ENCODE assay signal across 8 cellular contexts in the genomic region with DNA sequence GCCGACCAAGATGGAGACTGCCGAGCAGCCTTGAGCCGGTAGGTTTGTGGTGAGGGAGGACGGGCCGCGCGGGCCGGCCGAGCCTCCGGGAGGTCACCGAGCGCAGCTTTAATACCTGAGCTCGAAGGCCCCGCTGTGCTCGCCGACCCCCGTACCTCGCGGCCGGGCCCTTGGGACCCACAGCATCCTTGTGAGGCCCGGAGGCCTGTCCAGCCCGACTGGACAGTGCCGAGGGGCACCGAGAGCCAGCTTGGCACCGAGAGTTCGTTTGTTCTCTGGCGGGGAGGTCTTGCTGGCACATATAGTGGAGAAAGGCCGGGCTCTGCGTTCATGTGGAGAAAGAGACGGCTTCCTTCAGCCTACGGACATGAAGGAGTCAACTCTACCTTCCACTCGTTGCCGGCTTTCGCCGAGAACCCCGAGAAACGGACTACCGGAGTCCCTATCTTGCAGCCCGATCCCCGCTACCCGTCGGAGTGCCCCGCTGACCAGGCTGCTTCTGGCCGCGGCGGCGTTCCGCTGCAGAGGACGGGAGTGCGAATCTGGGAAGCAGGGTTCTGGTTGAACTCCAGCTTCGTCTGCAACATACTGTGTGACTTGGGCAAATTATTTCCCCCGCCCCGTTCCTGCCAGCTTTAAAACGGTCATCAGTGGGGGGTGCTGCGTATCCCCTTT. TPM values are rescaled to one million over a fixed set of nuclear protein-coding genes. Genes with fewer than 3 reads are reported as not detected.
DNase-seq lines count a peak whose midpoint lies in the region; ATAC-seq and TF ChIP-seq lines count a peak whose summit lies in the region.

No MANE protein-coding gene starts in this region.

- TF ChIP-seq CTCF in DOHH2 (IDR thresholded peaks at IDR 0.05; ENCODE audit: low read depth, low read length, poor library complexity, severe bottlenecking) (no peak), MCF 10A (IDR thresholded peaks at IDR 0.05; ENCODE audit: unreplicated experiment) (no peak), lower lobe of right lung (IDR thresholded peaks at IDR 0.05) (no peak)

- BruUV-seq in MCF 10A (replicated peaks; lab: Mats Ljungman, UMichigan), result TSS peak; percentile 55

- POLR2A ChIA-PET in MCF 10A (lab: Yijun Ruan, JAX), result interaction anchor here (0.6 to 3.2 kb wide), 20 partner anchors 9 to 768 kb away, joined by 3 to 30 read pairs (median 4); a partner anchor contains a TSS

- H3K4me3 Mint-ChIP-seq in MCF 10A (ENCODE audit: unreplicated experiment), result peak overlapping the region; percentile 86

- no peaks in the 10 kb centered on the region for H3K9me3 Mint-ChIP-seq in MCF 10A (ENCODE audit: unreplicated experiment)

- no peak for DNase-seq in MCF 10A (ENCODE audit: unreplicated experiment)
- DNase-seq in lower lobe of right lung, result no peak
- no peak for DNase-seq in MV-4-11 (lab: John Stamatoyannopoulos, UW)
- DNase-seq in NCI-H2227 treated with DMSO at 0.1 percent for 48 hours (lab: John Stamatoyannopoulos, UW), result no peak

- peak overlapping the region; percentile 89 for H3K4me3 ChIP-seq in DOHH2 (ENCODE audit: low read length)
- H3K4me3 ChIP-seq in lower lobe of right lung, result peak overlapping the region; percentile 98

- peak overlapping the region; percentile 70 for H3K4me2 ChIP-seq in DOHH2 (ENCODE audit: low read length)

- H3K27ac ChIP-seq in DOHH2 (ENCODE audit: low read depth, low read length), result peak overlapping the region; percentile 45
- H3K27ac ChIP-seq in lower lobe of right lung, result peak overlapping the region; percentile 92

- no peaks in the 10 kb centered on the region for H3K9me3 ChIP-seq in DOHH2 (ENCODE audit: control insufficient read depth, insufficient read depth, low read length)
- H3K9me3 ChIP-seq in lower lobe of right lung, result no peaks in the 10 kb centered on the region

- H3F3A ChIP-seq in DOHH2 (ENCODE audit: control insufficient read depth, insufficient read depth), result peaks cover 25% of the 10 kb centered on the region

- peaks cover 30% of the 10 kb centered on the region for H3K79me2 ChIP-seq in DOHH2 (ENCODE audit: control insufficient read depth, low read length)

- CTCF ChIA-PET in MCF 10A (lab: Yijun Ruan, JAX), result interaction anchor here (0.6 to 3.5 kb wide), 15 partner anchors 10 to 1485 kb away, joined by 3 to 28 read pairs (median 3); no protein-coding TSS in a partner anchor

- ATAC-seq in HG03378 (IDR thresholded peaks at IDR 0.05; ENCODE audit: unreplicated experiment), result peak; percentile 6
- ATAC-seq in lower lobe of right lung, result peak; percentile 0 to 18
- ATAC-seq in HG02678 (IDR thresholded peaks at IDR 0.05; ENCODE audit: unreplicated experiment), result no peak
- ATAC-seq in GM19395 (IDR thresholded peaks at IDR 0.05; ENCODE audit: unreplicated experiment), result no peak

- H3K27me3 Mint-ChIP-seq in MCF 10A (ENCODE audit: insufficient read depth, unreplicated experiment), result no peaks in the 10 kb centered on the region

- H3K4me1 Mint-ChIP-seq in MCF 10A (ENCODE audit: insufficient read depth, unreplicated experiment), result no peaks in the 10 kb centered on the region

- H3K4me1 ChIP-seq in DOHH2 (ENCODE audit: control insufficient read depth, low read length) (peaks cover 47% of the 10 kb centered on the region), lower lobe of right lung (peaks cover 28% of the 10 kb centered on the region)

- peaks cover 35% of the 10 kb centered on the region for H3K36me3 Mint-ChIP-seq in MCF 10A (ENCODE audit: insufficient read depth, unreplicated experiment)

- no peaks in the 10 kb centered on the region for H3K9me2 ChIP-seq in DOHH2 (replicated peaks; ENCODE audit: control insufficient read depth, low read length)

- H3K36me3 ChIP-seq in DOHH2 (ENCODE audit: control insufficient read depth, low read length), result peaks cover 64% of the 10 kb centered on the region
- peaks cover 52% of the 10 kb centered on the region for H3K36me3 ChIP-seq in lower lobe of right lung

- H4K20me1 ChIP-seq in DOHH2 (ENCODE audit: control insufficient read depth, insufficient read depth, low read depth, low read length), result no peaks in the 10 kb centered on the region

- intact Hi-C loops in MCF 10A (cut with micrococcal nuclease) (loop anchor here (1.0 kb wide), 2 partner anchors 18 to 96 kb away; no protein-coding TSS in a partner anchor), lower lobe of right lung (cut with DNase I) (no loop called here)

- H3K27ac Mint-ChIP-seq in MCF 10A (ENCODE audit: low read depth, unreplicated experiment), result peak overlapping the region; percentile 94

- no peaks in the 10 kb centered on the region for H3K27me3 ChIP-seq in DOHH2 (ENCODE audit: control insufficient read depth, low read length)
- no peaks in the 10 kb centered on the region for H3K27me3 ChIP-seq in lower lobe of right lung (ENCODE audit: low read depth)

RNA-seq across cellular contexts. Expression of a gene that starts 0.3 kb away (rescaled TPM):
- total RNA-seq in MCF 10A (2022), result 69.9 and 70.3 TPM in 2 replicates
- total RNA-seq in lower lobe of right lung, result 38.8 TPM

RNA-seq across cellular contexts. Expression of a gene that starts 23.8 kb away (rescaled TPM):
- total RNA-seq in MCF 10A (2022) (183 and 187 TPM in 2 replicates), lower lobe of right lung (850 TPM)

RNA-seq across cellular contexts. Expression of a gene that starts 43.4 kb away (rescaled TPM):
- not detected in 2 replicates for total RNA-seq in MCF 10A (2022)
- not detected for total RNA-seq in lower lobe of right lung

RNA-seq across cellular contexts. Expression of a gene that starts 43.9 kb away (rescaled TPM):
- not detected in 2 replicates for total RNA-seq in MCF 10A (2022)
- 51.0 TPM for total RNA-seq in lower lobe of right lung

Comparison
In these comparisons a context has a peak if more than half of its experiments do, and no peak if none do; other contexts are left out.
1. ATAC-seq: peak in HG03378 (single experiment) and lower lobe of right lung (2 of 2); none in HG02678 (single experiment) and GM19395 (single experiment).